ENCODE assay signal across 14 cellular contexts in genomic region chr20:35252037-35252461, GRCh38. TPM values are rescaled to one million over a fixed set of nuclear protein-coding genes. Genes with fewer than 3 reads are reported as not detected.
DNase-seq lines count a peak whose midpoint lies in the region; ATAC-seq and TF ChIP-seq lines count a peak whose summit lies in the region.
"Had no signal": no experiment of that assay in that cellular context is flagged by ENCODE, and none has a peak within 500 bp of the region (broad histone marks: within the 10 kb centered on the region; RNA-seq: fewer than 3 reads in every experiment).

No MANE protein-coding gene starts in this region.

- intact Hi-C loops in left colon (cut with DNase I, micrococcal nuclease) (no loop called here), esophagus squamous epithelium (cut with DNase I) (no loop called here), sciatic nerve (cut with DNase I) (no loop called here), Right ventricle myocardium superior (cut with DNase I) (no loop called here)

- no peaks in the 10 kb centered on the region for H3K9me3 Mint-ChIP-seq in IgD-negative memory B cell

- H3K9me3 ChIP-seq in esophagus squamous epithelium: no peaks in the 10 kb centered on the region

- H3K4me1 Mint-ChIP-seq in IgD-negative memory B cell: peaks cover 13 to 19% (median 15%) of the 10 kb centered on the region in 3 donors

- peak; percentile 45 for DNase-seq in GM10266 (ENCODE audit: extremely low spot score)
- no peak for DNase-seq in left colon
- DNase-seq in esophagus squamous epithelium (lab: John Stamatoyannopoulos, UW): no peak
- no peak for DNase-seq in sciatic nerve (ENCODE audit: low spot score)
- no peak for DNase-seq in DMS153 (lab: John Stamatoyannopoulos, UW)
- DNase-seq in Right ventricle myocardium superior: no peak
- DNase-seq: DMS53, NCI-H2171 treated with DMSO at 0.1 percent for 48 hours had no signal

- peak overlapping the region; percentile 55 to 91 (median 90) for H3K27ac Mint-ChIP-seq in IgD-negative memory B cell

- peaks cover 6% of the 10 kb centered on the region for H3K36me3 Mint-ChIP-seq in IgD-negative memory B cell

- ATAC-seq in GM19372 (IDR thresholded peaks at IDR 0.05; ENCODE audit: low read depth, unreplicated experiment) (peak; percentile 68), left colon (peak; percentile 27), sciatic nerve (no peak), Right ventricle myocardium superior (ENCODE audit: poor library complexity) (no peak)

- H3K27ac ChIP-seq in esophagus squamous epithelium: no peak overlapping the region
- H3K27ac ChIP-seq: coronary artery, hepatocyte, SK-N-MC had no signal

- no peak overlapping the region for H3K4me3 ChIP-seq in esophagus squamous epithelium
- H3K4me3 ChIP-seq: coronary artery, hepatocyte, SK-N-MC had no signal

- TF ChIP-seq CTCF in GM10266 (IDR thresholded peaks at IDR 0.05; ENCODE audit: control insufficient read depth, insufficient read depth, low read depth, missing control alignments) (no peak), esophagus squamous epithelium (IDR thresholded peaks at IDR 0.05) (no peak)

- H3K27me3 Mint-ChIP-seq in IgD-negative memory B cell: no peaks in the 10 kb centered on the region

- no peak for TF ChIP-seq POLR2A in esophagus squamous epithelium (IDR thresholded peaks at IDR 0.05)

- H3K4me3 Mint-ChIP-seq in IgD-negative memory B cell: peak overlapping the region in 3 of 4 donors; percentile 8 to 84 (median 55)

- H3K36me3 ChIP-seq in esophagus squamous epithelium: peaks cover 0 to 16% (median 0%) of the 10 kb centered on the region in 3 donors

- H3K27me3 ChIP-seq in esophagus squamous epithelium: no peaks in the 10 kb centered on the region
- H3K27me3 ChIP-seq: hepatocyte had no signal

- WGBS in esophagus squamous epithelium, 2 donors: 35 to 53% methylated on average over 2 of the region's 2 CpGs

- no peaks in the 10 kb centered on the region for H3K4me1 ChIP-seq in esophagus squamous epithelium

RNA-seq across cellular contexts. Expression of gene MMP24, which starts 25.6 kb away (rescaled TPM):
- polyA plus RNA-seq in IgD-negative memory B cell: 0.09 TPM
- total RNA-seq in left colon (under 1 TPM; 0.09 to 0.59 TPM), esophagus squamous epithelium (under 1 TPM in 3 of 4 donors, not detected in 1; 0.06 to 0.38 (median 0.08) TPM), sciatic nerve (0.49 TPM), Right ventricle myocardium superior (0.13 TPM)

RNA-seq across cellular contexts. Expression of gene MMP24OS, which starts 25.9 kb away (rescaled TPM):
- 14.0 TPM for polyA plus RNA-seq in IgD-negative memory B cell
- total RNA-seq in left colon (100 to 1,000 TPM; 109 to 140 TPM), esophagus squamous epithelium (10 to 100 TPM; 12.8 to 21.5 (median 18.7) TPM), sciatic nerve (71.6 TPM), Right ventricle myocardium superior (42.4 TPM)

RNA-seq across cellular contexts. Expression of gene EIF6, which starts 32.5 kb away (rescaled TPM):
- polyA plus RNA-seq in IgD-negative memory B cell: 204 TPM
- total RNA-seq in left colon (100 to 1,000 TPM; 199 to 225 TPM), esophagus squamous epithelium (100 to 1,000 TPM; 176 to 240 (median 198) TPM), sciatic nerve (66.9 TPM), Right ventricle myocardium superior (30.3 TPM)

RNA-seq across cellular contexts. Expression of gene FAM83C, which starts 40.2 kb away (rescaled TPM):
- not detected for polyA plus RNA-seq in IgD-negative memory B cell
- total RNA-seq in left colon (under 1 TPM in 1 of 2 donors, not detected in 1; 0.20 TPM), esophagus squamous epithelium (10 to 100 TPM; 29.5 to 55.3 (median 38.2) TPM), sciatic nerve (not detected), Right ventricle myocardium superior (not detected)
- total RNA-seq: hepatocyte had no signal
- polyA plus RNA-seq: hepatocyte, neural cell had no signal

Comparison
In these comparisons a context has a peak if more than half of its experiments do, and no peak if none do; other contexts are left out.
1. ATAC-seq: peak in GM19372 (single experiment) and left colon (single experiment); none in sciatic nerve (single experiment) and Right ventricle myocardium superior (single experiment).